Comparison of ENCODE assay signal across 1 cellular context in genomic region chr1:29805896-29806160, GRCh38.
TF ChIP-seq lines count a peak whose summit lies in the region.

No MANE protein-coding gene starts in this region.

TF ChIP-seq in SK-N-SH, 30 proteins besides CTCF, POLR2A, EP300 and RAD21 (continued from another document):
- TF ChIP-seq USF1 (IDR thresholded peaks at IDR 0.05; ENCODE audit: borderline replicate concordance, low read depth) (no peak), MEF2A (IDR thresholded peaks at IDR 0.05; ENCODE audit: borderline replicate concordance, low read depth) (no peak), TAF1 (IDR thresholded peaks at IDR 0.05; ENCODE audit: borderline replicate concordance, low read depth, low read length) (no peak), NFIC (IDR thresholded peaks at IDR 0.05; ENCODE audit: borderline replicate concordance) (no peak), ELF1 (IDR thresholded peaks at IDR 0.05) (no peak), IRF3 (IDR thresholded peaks at IDR 0.05; ENCODE audit: low read depth, low read length) (no peak), FOSL2 (IDR thresholded peaks at IDR 0.05; ENCODE audit: borderline replicate concordance, low read depth) (no peak), REST (IDR thresholded peaks at IDR 0.05; ENCODE audit: low read depth, low read length) (no peak), SIN3A (IDR thresholded peaks at IDR 0.05; ENCODE audit: borderline replicate concordance, low read depth, low read length) (no peak), GATA2 (CRISPR knock-in tag; IDR thresholded peaks at IDR 0.05) (no peak), PBX3 (IDR thresholded peaks at IDR 0.05) (no peak), POLR2AphosphoS5 (IDR thresholded peaks at IDR 0.05; ENCODE audit: low read depth, low read length) (no peak), TCF12 (IDR thresholded peaks at IDR 0.05) (no peak), USF2 (IDR thresholded peaks at IDR 0.05; ENCODE audit: borderline replicate concordance, low read depth, low read length) (no peak), GABPA (IDR thresholded peaks at IDR 0.05; ENCODE audit: low read depth) (no peak)
TF ChIP-seq in SK-N-SH: peak in this region for 0.
